Comparison of ENCODE assay signal across 1 cellular context in genomic region chr3:195172896-195173295, GRCh38.
TF ChIP-seq lines count a peak whose summit lies in the region.

No MANE protein-coding gene starts in this region.

TF ChIP-seq in K562, 482 proteins besides CTCF, POLR2A, EP300 and RAD21 (continued from another document):
- TF ChIP-seq, protein P1, sequence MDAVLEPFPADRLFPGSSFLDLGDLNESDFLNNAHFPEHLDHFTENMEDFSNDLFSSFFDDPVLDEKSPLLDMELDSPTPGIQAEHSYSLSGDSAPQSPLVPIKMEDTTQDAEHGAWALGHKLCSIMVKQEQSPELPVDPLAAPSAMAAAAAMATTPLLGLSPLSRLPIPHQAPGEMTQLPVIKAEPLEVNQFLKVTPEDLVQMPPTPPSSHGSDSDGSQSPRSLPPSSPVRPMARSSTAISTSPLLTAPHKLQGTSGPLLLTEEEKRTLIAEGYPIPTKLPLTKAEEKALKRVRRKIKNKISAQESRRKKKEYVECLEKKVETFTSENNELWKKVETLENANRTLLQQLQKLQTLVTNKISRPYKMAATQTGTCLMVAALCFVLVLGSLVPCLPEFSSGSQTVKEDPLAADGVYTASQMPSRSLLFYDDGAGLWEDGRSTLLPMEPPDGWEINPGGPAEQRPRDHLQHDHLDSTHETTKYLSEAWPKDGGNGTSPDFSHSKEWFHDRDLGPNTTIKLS (IDR thresholded peaks at IDR 0.05; ENCODE audit: borderline replicate concordance, low read depth), result no peak
- no peak for TF ChIP-seq ZNF280B (CRISPR knock-in tag; IDR thresholded peaks at IDR 0.05)
- TF ChIP-seq HNRNPUL1 (IDR thresholded peaks at IDR 0.05; ENCODE audit: low read length), result no peak
- no peak for TF ChIP-seq EWSR1 (IDR thresholded peaks at IDR 0.05; ENCODE audit: borderline replicate concordance, low read depth, partially characterized antibody)
- no peak for TF ChIP-seq CHD2 (IDR thresholded peaks at IDR 0.05; ENCODE audit: low read depth, low read length)
- no peak for TF ChIP-seq SREBF2 (CRISPR knock-in tag; IDR thresholded peaks at IDR 0.05)
- TF ChIP-seq ZNF717 (CRISPR knock-in tag; IDR thresholded peaks at IDR 0.05), result no peak
- no peak for TF ChIP-seq HNRNPH1 (optimal IDR thresholded peaks at IDR 0.05; ENCODE audit: low read depth, low read length)
- no peak for TF ChIP-seq ZFP36 (IDR thresholded peaks at IDR 0.05; ENCODE audit: low read depth, low read length, partially characterized antibody)
- no peak for TF ChIP-seq TEAD2 (tag; IDR thresholded peaks at IDR 0.05)
- TF ChIP-seq TEAD1 (CRISPR knock-in tag; IDR thresholded peaks at IDR 0.05), result no peak
- TF ChIP-seq KAT2B (IDR thresholded peaks at IDR 0.05; ENCODE audit: low read depth, low read length), result no peak
- no peak for TF ChIP-seq FOXM1 (IDR thresholded peaks at IDR 0.05; ENCODE audit: low read depth)
- no peak for TF ChIP-seq FOXM1 (CRISPR knock-in tag; IDR thresholded peaks at IDR 0.05; ENCODE audit: low read depth)
- TF ChIP-seq ZNF3 (CRISPR knock-in tag; IDR thresholded peaks at IDR 0.05), result no peak
